ENCODE assay signal across 25 cellular contexts in genomic region chr1:35519432-35519831, GRCh38. TPM values are rescaled to one million over a fixed set of nuclear protein-coding genes. Genes with fewer than 3 reads are reported as not detected.
"Had no signal": no experiment of that assay in that cellular context is flagged by ENCODE, and none has a peak within 500 bp of the region (broad histone marks: within the 10 kb centered on the region; RNA-seq: fewer than 3 reads in every experiment).

No MANE protein-coding gene starts in this region.

- H3K27me3 ChIP-seq: breast epithelium, esophagus squamous epithelium, gastrocnemius medialis, left lung, neutrophil, ovary, right atrium auricular region, thyroid gland had no signal

- H3K27me3 Mint-ChIP-seq: activated naive CD8-positive, alpha-beta T cell treated with anti-CD3 and anti-CD28 coated beads, Interleukin-2, amount 10 ng/mL, durations not matched to agents 7 days and 5 days; natural killer cell treated with Interleukin-12 subunit alpha and Interleukin-12 subunit beta and Interleukin-15 and Interleukin-18, amount 100 ng/mL, for 72 hours; stimulated activated naive CD8-positive, alpha-beta T cell treated with anti-CD3 and anti-CD28 coated beads, Interleukin-15, Interleukin-2, amounts not matched to agents 100 ng/mL and 50 ng/mL, for 24 hours had no signal

- H3K9me3 ChIP-seq: gastrocnemius medialis, neutrophil, ovary, thyroid gland had no signal

- H3K36me3 ChIP-seq: breast epithelium, esophagus squamous epithelium, gastrocnemius medialis, left lung, neutrophil, ovary, right atrium auricular region, thyroid gland had no signal

- H3K4me3 Mint-ChIP-seq: activated naive CD8-positive, alpha-beta T cell treated with anti-CD3 and anti-CD28 coated beads, Interleukin-2, amount 10 ng/mL, durations not matched to agents 7 days and 5 days; activated T-helper 1 cell treated with anti-CD3 and anti-CD28 coated beads, Interleukin-12 subunit alpha, Interleukin-12 subunit beta, Interleukin-2, Interleukin-4 antibody, amounts not matched to agents 30 ng/mL and 10 ng/mL and 1 ng/mL, durations not matched to agents 14 hours and 24 hours and 36 hours; natural killer cell treated with Interleukin-12 subunit alpha and Interleukin-12 subunit beta and Interleukin-15 and Interleukin-18, amount 100 ng/mL, for 72 hours; stimulated activated naive CD8-positive, alpha-beta T cell treated with anti-CD3 and anti-CD28 coated beads, Interleukin-15, Interleukin-2, amounts not matched to agents 100 ng/mL and 50 ng/mL, for 24 hours had no signal

- DNase-seq: activated CD4-positive, alpha-beta T cell treated with anti-CD3 and anti-CD28 coated beads for 4 hours; activated CD4-positive, alpha-beta T cell treated with anti-CD3 and anti-CD28 coated beads, Interleukin-2, amount 50 U/mL, for 48 hours; activated gamma-delta T cell treated with Interleukin-2 at 50 U/mL for 16 hours; activated naive CD8-positive, alpha-beta T cell treated with anti-CD3 and anti-CD28 coated beads, Interleukin-2, amount 10 ng/mL, durations not matched to agents 7 days and 5 days; amniotic stem cell; cerebellar nuclear complex; esophagus squamous epithelium; gastrocnemius medialis; hippocampal formation; kidney glomerular epithelial cell; left lung; ovary; psoas muscle; substantia nigra; T-helper 1 cell; T-helper 9 cell; thyroid gland had no signal

- H3K27ac Mint-ChIP-seq: activated naive CD8-positive, alpha-beta T cell treated with anti-CD3 and anti-CD28 coated beads, Interleukin-2, amount 10 ng/mL, durations not matched to agents 7 days and 5 days; activated T-helper 1 cell treated with anti-CD3 and anti-CD28 coated beads, Interleukin-12 subunit alpha, Interleukin-12 subunit beta, Interleukin-2, Interleukin-4 antibody, amounts not matched to agents 30 ng/mL and 10 ng/mL and 1 ng/mL, durations not matched to agents 14 hours and 24 hours and 36 hours; natural killer cell treated with Interleukin-12 subunit alpha and Interleukin-12 subunit beta and Interleukin-15 and Interleukin-18, amount 100 ng/mL, for 72 hours; stimulated activated naive CD8-positive, alpha-beta T cell treated with anti-CD3 and anti-CD28 coated beads, Interleukin-15, Interleukin-2, amounts not matched to agents 100 ng/mL and 50 ng/mL, for 24 hours had no signal

- ATAC-seq: gastrocnemius medialis; left lung; natural killer cell treated with Interleukin-12 subunit alpha and Interleukin-12 subunit beta and Interleukin-15 and Interleukin-18, amount 100 ng/mL, for 72 hours; psoas muscle had no signal

- H3K4me3 ChIP-seq: breast epithelium, coronary artery, esophagus squamous epithelium, gastrocnemius medialis, left lung, lung, ovary, psoas muscle, right atrium auricular region, thyroid gland had no signal

- H3K27ac ChIP-seq: breast epithelium, coronary artery, esophagus squamous epithelium, gastrocnemius medialis, left lung, neutrophil, ovary, psoas muscle, right atrium auricular region, thyroid gland had no signal

- H3K4me1 ChIP-seq: breast epithelium, left lung, psoas muscle, right atrium auricular region had no signal

RNA-seq across cellular contexts. Expression of gene TFAP2E, which starts 53.7 kb away (rescaled TPM):
- total RNA-seq: gastrocnemius medialis, psoas muscle, right atrium auricular region had no signal
